22 cellular contexts compared by ENCODE assay signal in genomic region chr15:29418178-29418577, GRCh38.
"Had no signal": no experiment of that assay in that cellular context is flagged by ENCODE, and none has a peak within 500 bp of the region (broad histone marks: within the 10 kb centered on the region; RNA-seq: fewer than 3 reads in every experiment).

No MANE protein-coding gene starts in this region.

- DNase-seq: dermis blood vessel endothelial cell; effector memory CD4-positive, alpha-beta T cell; erythroblast; esophagus squamous epithelium; foreskin melanocyte; hypothalamus; naive B cell; nucleus accumbens; right cardiac atrium; spleen; stimulated activated CD4-positive, alpha-beta T cell treated with anti-CD3 and anti-CD28 coated beads, Interleukin-4, amount 100 ng/mL, for 4 hours; stimulated activated naive B cell treated with anti-CD40 and anti-IgM and Interleukin-4, amounts not matched to agents 10 μg/mL and 1 μg/mL and 100 μg/mL, for 72 hours; transverse colon; upper lobe of right lung; uterus had no signal

- H3K4me3 ChIP-seq: coronary artery, esophagus squamous epithelium, lung, prostate gland, skin epidermis, spleen, suprapubic skin, transverse colon, upper lobe of right lung, uterus had no signal

- H3K9me3 ChIP-seq: esophagus squamous epithelium, prostate gland, suprapubic skin, transverse colon, upper lobe of right lung, uterus had no signal

- H3K27me3 ChIP-seq: esophagus squamous epithelium, spleen, suprapubic skin, transverse colon, upper lobe of right lung had no signal

- H3K27ac ChIP-seq: coronary artery, esophagus squamous epithelium, prostate gland, skin epidermis, spleen, suprapubic skin, upper lobe of right lung, uterus had no signal

- H3K36me3 ChIP-seq: esophagus squamous epithelium, prostate gland, spleen, suprapubic skin, transverse colon, upper lobe of right lung, uterus had no signal

- H3K4me1 ChIP-seq: esophagus squamous epithelium, prostate gland, spleen, suprapubic skin, transverse colon, upper lobe of right lung, uterus had no signal

- ATAC-seq: left lobe of liver; natural killer cell treated with Interleukin-12 subunit alpha and Interleukin-12 subunit beta and Interleukin-15 and Interleukin-18, amount 100 ng/mL, for 72 hours; right cardiac atrium; stimulated activated naive B cell treated with anti-CD40 and anti-IgM and Interleukin-4, amounts not matched to agents 10 μg/mL and 1 μg/mL and 100 μg/mL, for 72 hours; upper lobe of right lung had no signal
